ENCODE assay signal across 8 cellular contexts in genomic region chr17:75406222-75406615, GRCh38. TPM values are rescaled to one million over a fixed set of nuclear protein-coding genes. Genes with fewer than 3 reads are reported as not detected.
A peak's percentile ranks its signal among the peaks of the same experiment; 100 is the strongest.
DNase-seq lines count a peak whose midpoint lies in the region; ATAC-seq lines count a peak whose summit lies in the region.

No MANE protein-coding gene starts in this region.

- peak overlapping the region; percentile 18 for H3K4me3 ChIP-seq in NT2/D1 (ENCODE audit: insufficient read length, low read depth)
- peak overlapping the region; percentile 83 to 97 for H3K4me3 ChIP-seq in muscle layer of duodenum (ENCODE audit: low read depth in 1 of 2, low read length in 2 of 2)

- H3K4me1 ChIP-seq in NT2/D1 (ENCODE audit: insufficient read depth, insufficient read length) (no peaks in the 10 kb centered on the region), muscle layer of duodenum (ENCODE audit: control insufficient read depth in 1 of 2, insufficient read depth in 2 of 2, low read length in 2 of 2) (peaks cover 10 to 27% of the 10 kb centered on the region in 2 donors)

- H3K9ac ChIP-seq in NT2/D1 (ENCODE audit: insufficient read length, low read depth): peak overlapping the region; percentile 63

- peaks cover 33% of the 10 kb centered on the region for H3K4me1 Mint-ChIP-seq in activated CD4-positive, alpha-beta T cell treated with anti-CD3 and anti-CD28 coated beads for 36 hours
- peaks cover 26% of the 10 kb centered on the region for H3K4me1 Mint-ChIP-seq in dendritic cell treated with granulocyte-macrophage colony-stimulating factor and Interleukin-4, amounts not matched to agents 40 ng/mL and 50 ng/mL, for 4 days (ENCODE audit: low read depth)

- no peaks in the 10 kb centered on the region for H3K9me3 ChIP-seq in NT2/D1 (ENCODE audit: insufficient read depth, low read length)
- H3K9me3 ChIP-seq in muscle layer of duodenum (ENCODE audit: control insufficient read depth in 1 of 2, low read length in 2 of 2): no peaks in the 10 kb centered on the region

- H3K27me3 ChIP-seq in NT2/D1 (ENCODE audit: insufficient read depth, insufficient read length): peaks cover 11% of the 10 kb centered on the region
- no peaks in the 10 kb centered on the region for H3K27me3 ChIP-seq in muscle layer of duodenum (ENCODE audit: low read depth, low read length)

- H3K36me3 ChIP-seq in NT2/D1 (ENCODE audit: insufficient read depth, insufficient read length, low read length) (no peaks in the 10 kb centered on the region), muscle layer of duodenum (ENCODE audit: control insufficient read depth in 1 of 2, insufficient read depth in 2 of 2, low read length in 2 of 2) (peaks cover 0 to 5% of the 10 kb centered on the region in 2 donors)

- H3K27ac Mint-ChIP-seq in activated CD4-positive, alpha-beta T cell treated with anti-CD3 and anti-CD28 coated beads for 36 hours: peak overlapping the region; percentile 86
- H3K27ac Mint-ChIP-seq in dendritic cell treated with granulocyte-macrophage colony-stimulating factor and Interleukin-4, amounts not matched to agents 40 ng/mL and 50 ng/mL, for 4 days: peak overlapping the region; percentile 97

- H3K27me3 Mint-ChIP-seq in activated CD4-positive, alpha-beta T cell treated with anti-CD3 and anti-CD28 coated beads for 36 hours: no peaks in the 10 kb centered on the region
- H3K27me3 Mint-ChIP-seq in dendritic cell treated with granulocyte-macrophage colony-stimulating factor and Interleukin-4, amounts not matched to agents 40 ng/mL and 50 ng/mL, for 4 days: no peaks in the 10 kb centered on the region

- no peak for ATAC-seq in activated CD4-positive, alpha-beta T cell treated with anti-CD3 and anti-CD28 coated beads for 36 hours
- ATAC-seq in HG03095 (IDR thresholded peaks at IDR 0.05; ENCODE audit: unreplicated experiment): no peak
- ATAC-seq in HG03280 (IDR thresholded peaks at IDR 0.05; ENCODE audit: unreplicated experiment): no peak

- peaks cover 10% of the 10 kb centered on the region for H3K36me3 Mint-ChIP-seq in activated CD4-positive, alpha-beta T cell treated with anti-CD3 and anti-CD28 coated beads for 36 hours (ENCODE audit: low read depth)
- H3K36me3 Mint-ChIP-seq in dendritic cell treated with granulocyte-macrophage colony-stimulating factor and Interleukin-4, amounts not matched to agents 40 ng/mL and 50 ng/mL, for 4 days (ENCODE audit: low read depth): peaks cover 27% of the 10 kb centered on the region

- POLR2A ChIA-PET in activated CD4-positive, alpha-beta T cell treated with anti-CD3 and anti-CD28 coated beads for 36 hours (lab: Charles Lee): interaction anchor here (0.6 to 1.8 kb wide), 8 partner anchors 10 to 296 kb away, joined by 3 to 11 read pairs (median 4); partner anchors contain the start of genes ARMC7, GGA3, MIF4GD and SLC25A19

- peak overlapping the region; percentile 90 for H3K4me3 Mint-ChIP-seq in activated CD4-positive, alpha-beta T cell treated with anti-CD3 and anti-CD28 coated beads for 36 hours
- peak overlapping the region; percentile 97 for H3K4me3 Mint-ChIP-seq in dendritic cell treated with granulocyte-macrophage colony-stimulating factor and Interleukin-4, amounts not matched to agents 40 ng/mL and 50 ng/mL, for 4 days

- H3K27ac ChIP-seq in muscle layer of duodenum (ENCODE audit: low read length): peak overlapping the region; percentile 74

- peak; percentile 31 for DNase-seq in activated CD4-positive, alpha-beta T cell treated with anti-CD3 and anti-CD28 coated beads for 36 hours
- no peak for DNase-seq in activated CD4-positive, alpha-beta T cell treated with anti-CD3 and anti-CD28 coated beads, Interleukin-2, amount 50 U/mL, for 1 hour
- no peak for DNase-seq in NT2/D1 (ENCODE audit: low read depth, low spot score)
- DNase-seq in kidney tubule cell (ENCODE audit: low spot score): no peak

- intact Hi-C loops in activated CD4-positive, alpha-beta T cell treated with anti-CD3 and anti-CD28 coated beads for 36 hours (cut with DNase I, micrococcal nuclease): no loop called here
- intact Hi-C loops in dendritic cell treated with granulocyte-macrophage colony-stimulating factor and Interleukin-4, amounts not matched to agents 40 ng/mL and 50 ng/mL, for 4 days (cut with micrococcal nuclease): no loop called here

- CTCF ChIA-PET in activated CD4-positive, alpha-beta T cell treated with anti-CD3 and anti-CD28 coated beads for 36 hours (lab: Charles Lee): interaction anchor here (0.6 to 3.5 kb wide), 18 partner anchors 11 to 535 kb away, joined by 3 to 16 read pairs (median 4); partner anchors contain the start of gene SLC25A19

- no peaks in the 10 kb centered on the region for H3K9me3 Mint-ChIP-seq in activated CD4-positive, alpha-beta T cell treated with anti-CD3 and anti-CD28 coated beads for 36 hours (ENCODE audit: low read depth)
- no peaks in the 10 kb centered on the region for H3K9me3 Mint-ChIP-seq in dendritic cell treated with granulocyte-macrophage colony-stimulating factor and Interleukin-4, amounts not matched to agents 40 ng/mL and 50 ng/mL, for 4 days

RNA-seq across cellular contexts. Expression of gene GRB2, which starts 0.7 kb away (rescaled TPM):
- 100 to 1,000 TPM; 157 to 168 TPM for total RNA-seq in activated CD4-positive, alpha-beta T cell treated with anti-CD3 and anti-CD28 coated beads for 36 hours

RNA-seq across cellular contexts. Expression of gene TMEM94, which starts 50.2 kb away (rescaled TPM):
- 10 to 100 TPM; 51.4 to 62.5 TPM for total RNA-seq in activated CD4-positive, alpha-beta T cell treated with anti-CD3 and anti-CD28 coated beads for 36 hours
